Comparison of ENCODE assay signal across 35 cellular contexts in the genomic region with DNA sequence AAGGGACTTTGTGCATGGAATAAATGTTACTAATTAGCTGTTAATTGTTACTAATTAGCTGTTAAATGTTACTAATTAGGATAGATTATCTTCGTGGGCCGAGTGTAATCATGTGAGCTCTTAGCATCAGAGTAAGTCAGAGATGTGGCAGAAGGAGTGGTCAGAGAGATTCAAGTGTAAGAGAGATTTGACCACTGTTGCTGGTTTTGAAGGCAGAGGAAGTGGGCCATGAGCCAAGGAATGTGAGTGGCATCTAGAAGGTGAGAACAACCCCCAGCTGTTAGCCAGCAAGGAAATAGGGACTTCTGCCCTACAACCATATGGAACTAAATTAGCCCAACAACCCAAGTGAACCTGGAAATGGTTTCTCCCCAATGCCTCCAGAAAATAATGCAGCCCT. TPM values are rescaled to one million over a fixed set of nuclear protein-coding genes. Genes with fewer than 3 reads are reported as not detected.
DNase-seq lines count a peak whose midpoint lies in the region; FAIRE-seq and TF ChIP-seq lines count a peak whose summit lies in the region.
"Had no signal": no experiment of that assay in that cellular context is flagged by ENCODE, and none has a peak within 500 bp of the region (broad histone marks: within the 10 kb centered on the region; RNA-seq: fewer than 3 reads in every experiment).

No MANE protein-coding gene starts in this region.

- peaks cover 10% of the 10 kb centered on the region for H3K27me3 Mint-ChIP-seq in MCF 10A (ENCODE audit: insufficient read depth, unreplicated experiment)

- POLR2A ChIA-PET in MCF 10A (lab: Yijun Ruan, JAX) (no interaction called here), HEK293T (lab: Yijun Ruan, JAX) (no interaction called here)

- peaks cover 3% of the 10 kb centered on the region for H3K36me3 ChIP-seq in breast epithelium
- no peaks in the 10 kb centered on the region for H3K36me3 ChIP-seq in SJCRH30
- H3K36me3 ChIP-seq: HAP-1, left lung, neural progenitor cell, right atrium auricular region, vagina had no signal

- no peaks in the 10 kb centered on the region for H3K27me3 ChIP-seq in breast epithelium
- H3K27me3 ChIP-seq in SJCRH30, result no peaks in the 10 kb centered on the region
- H3K27me3 ChIP-seq: left lung, neural progenitor cell, right atrium auricular region, testis, vagina had no signal

- TF ChIP-seq CTCF in MCF 10A (IDR thresholded peaks at IDR 0.05; ENCODE audit: unreplicated experiment), result no peak
- TF ChIP-seq CTCF in breast epithelium (IDR thresholded peaks at IDR 0.05), result no peak
- TF ChIP-seq CTCF in fibroblast of pulmonary artery (IDR thresholded peaks at IDR 0.05; ENCODE audit: low read length, missing control alignments), result no peak

- no peaks in the 10 kb centered on the region for H3K36me3 Mint-ChIP-seq in MCF 10A (ENCODE audit: insufficient read depth, unreplicated experiment)
- H3K36me3 Mint-ChIP-seq: neural progenitor cell had no signal

- H3K4me3 ChIP-seq in breast epithelium, result no peak overlapping the region
- no peak overlapping the region for H3K4me3 ChIP-seq in SJCRH30
- no peak overlapping the region for H3K4me3 ChIP-seq in fibroblast of pulmonary artery (replicated peaks; ENCODE audit: low read depth, low read length)
- H3K4me3 ChIP-seq: HAP-1, left lung, neural progenitor cell, right atrium auricular region, testis, vagina had no signal

- H3K27ac Mint-ChIP-seq in MCF 10A (ENCODE audit: low read depth, unreplicated experiment), result no peak overlapping the region
- H3K27ac Mint-ChIP-seq: neural progenitor cell; stimulated activated naive CD8-positive, alpha-beta T cell treated with anti-CD3 and anti-CD28 coated beads, Interleukin-15, Interleukin-2, amounts not matched to agents 100 ng/mL and 50 ng/mL, for 24 hours; T-helper 1 cell treated with Interleukin-12 subunit alpha and Interleukin-12 subunit beta and Interleukin-4 antibody, amounts not matched to agents 30 μg/mL and 1 μg/mL, for 36 hours had no signal

- intact Hi-C loops in MCF 10A (cut with micrococcal nuclease), result no loop called here
- intact Hi-C loops in breast epithelium (cut with DNase I; ENCODE audit: low total_unique reads), result no loop called here

- DNase-seq in MCF 10A (ENCODE audit: unreplicated experiment) (peak; percentile 9), breast epithelium (ENCODE audit: low spot score in 2 of 2) (no peak), SJCRH30 (peak; percentile 41 to 52), fibroblast of pulmonary artery (ENCODE audit: low read depth) (peak; percentile 24), urothelium cell line (ENCODE audit: low spot score) (peak; percentile 39), COLO668 (lab: John Stamatoyannopoulos, UW; ENCODE audit: unreplicated experiment) (no peak), HEK293T (ENCODE audit: extremely low spot score) (no peak)
- no peak for DNase-seq in activated effector memory CD4-positive, alpha-beta T cell treated with Interleukin-2 at 50 U/mL for 16 hours
- DNase-seq: activated CD4-positive, alpha-beta T cell treated with anti-CD3 and anti-CD28 coated beads, Interleukin-2, amount 50 U/mL, for 1 hour; activated CD4-positive, CD25-positive, alpha-beta regulatory T cell; activated gamma-delta T cell treated with Interleukin-2 at 50 U/mL for 16 hours; activated T-cell treated with anti-CD3 and anti-CD28 coated beads, Interleukin-2, amount 50 U/mL, for 1 hour; cerebellar nuclear complex; glutamatergic neuron; IMR-90; left lung; mesenchymal stem cell; NCI-H1048; NCI-H2107; NCI-H446; NCI-H82; SK-N-SH; stimulated activated CD4-positive, alpha-beta T cell treated with anti-CD3 and anti-CD28 coated beads, Interleukin-2, amount 100 ng/mL, for 24 hours; stimulated activated CD8-positive, alpha-beta memory T cell treated with anti-CD3 and anti-CD28 coated beads, Interleukin-4, amount 100 ng/mL, for 48 hours; testis had no signal

- H3K27ac ChIP-seq in breast epithelium (no peak overlapping the region), SJCRH30 (no peak overlapping the region)
- H3K27ac ChIP-seq: left lung, neural progenitor cell, parathyroid adenoma, right atrium auricular region, testis, vagina had no signal

- CTCF ChIA-PET in MCF 10A (lab: Yijun Ruan, JAX), result interaction anchor here (0.6 to 1.9 kb wide), 4 partner anchors 140 to 451 kb away, joined by 3 to 6 read pairs (median 4); a partner anchor contains a TSS
- CTCF ChIA-PET in HEK293T (lab: Yijun Ruan, JAX), result interaction anchor here (0.6 kb wide), 1 partner anchor 312 kb away, joined by 3 read pairs; no protein-coding TSS in a partner anchor

- H3K9me3 ChIP-seq in breast epithelium (no peaks in the 10 kb centered on the region), SJCRH30 (replicated peaks) (0 out of 2 replicates have a peak, but pooled peaks cover 5% of the 10 kb centered on the region)
- H3K9me3 ChIP-seq: HAP-1, left lung, SK-N-SH, testis, vagina had no signal

- no peak for TF ChIP-seq POLR2A in breast epithelium (IDR thresholded peaks at IDR 0.05)

- peaks cover 8% of the 10 kb centered on the region for H3K9me3 Mint-ChIP-seq in MCF 10A (ENCODE audit: unreplicated experiment)

- no peak overlapping the region for H3K4me3 Mint-ChIP-seq in MCF 10A (ENCODE audit: unreplicated experiment)
- H3K4me3 Mint-ChIP-seq: neural progenitor cell; stimulated activated naive CD8-positive, alpha-beta T cell treated with anti-CD3 and anti-CD28 coated beads, Interleukin-15, Interleukin-2, amounts not matched to agents 100 ng/mL and 50 ng/mL, for 24 hours; T-helper 1 cell treated with Interleukin-12 subunit alpha and Interleukin-12 subunit beta and Interleukin-4 antibody, amounts not matched to agents 30 μg/mL and 1 μg/mL, for 36 hours had no signal

- H3K4me1 ChIP-seq in breast epithelium (no peaks in the 10 kb centered on the region), SJCRH30 (no peaks in the 10 kb centered on the region)
- H3K4me1 ChIP-seq: HAP-1, left lung, neural progenitor cell, parathyroid adenoma, right atrium auricular region, testis, vagina had no signal

- no peaks in the 10 kb centered on the region for H3K4me1 Mint-ChIP-seq in MCF 10A (ENCODE audit: insufficient read depth, unreplicated experiment)
- H3K4me1 Mint-ChIP-seq: neural progenitor cell had no signal

- peak; percentile 5 for FAIRE-seq in urothelium cell line (lab: Jason Lieb, UNC)
- FAIRE-seq: A204.1, GM12891, TTC549 had no signal

- BruUV-seq in MCF 10A (replicated peaks; lab: Mats Ljungman, UMichigan), result no TSS peak

TF ChIP-seq in HEK293T, 16 proteins besides CTCF, POLR2A, EP300 and RAD21:
- TF ChIP-seq ZNF384 (IDR thresholded peaks at IDR 0.05), result no peak
- no peak for TF ChIP-seq CTBP1 (IDR thresholded peaks at IDR 0.05; ENCODE audit: borderline replicate concordance)
- TF ChIP-seq, protein P1, sequence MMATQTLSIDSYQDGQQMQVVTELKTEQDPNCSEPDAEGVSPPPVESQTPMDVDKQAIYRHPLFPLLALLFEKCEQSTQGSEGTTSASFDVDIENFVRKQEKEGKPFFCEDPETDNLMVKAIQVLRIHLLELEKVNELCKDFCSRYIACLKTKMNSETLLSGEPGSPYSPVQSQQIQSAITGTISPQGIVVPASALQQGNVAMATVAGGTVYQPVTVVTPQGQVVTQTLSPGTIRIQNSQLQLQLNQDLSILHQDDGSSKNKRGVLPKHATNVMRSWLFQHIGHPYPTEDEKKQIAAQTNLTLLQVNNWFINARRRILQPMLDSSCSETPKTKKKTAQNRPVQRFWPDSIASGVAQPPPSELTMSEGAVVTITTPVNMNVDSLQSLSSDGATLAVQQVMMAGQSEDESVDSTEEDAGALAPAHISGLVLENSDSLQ (IDR thresholded peaks at IDR 0.05), result no peak
- no peak for TF ChIP-seq ARNT (IDR thresholded peaks at IDR 0.05)
- no peak for TF ChIP-seq LEF1 (IDR thresholded peaks at IDR 0.05; ENCODE audit: borderline replicate concordance)
- no peak for TF ChIP-seq FOXK2 (IDR thresholded peaks at IDR 0.05)
- no peak for TF ChIP-seq L3MBTL2 (conservative IDR thresholded peaks at IDR 0.05)
- no peak for TF ChIP-seq FOXA1 (IDR thresholded peaks at IDR 0.05)
- no peak for TF ChIP-seq ELF4 (IDR thresholded peaks at IDR 0.05)
- TF ChIP-seq HDGF (IDR thresholded peaks at IDR 0.05; ENCODE audit: borderline replicate concordance), result no peak
TF ChIP-seq in HEK293T: peak in this region for 0.

RNA-seq across cellular contexts. Expression of a gene that starts 28.2 kb away (rescaled TPM):
- total RNA-seq in MCF 10A (2022), result not detected in 2 replicates
- total RNA-seq in breast epithelium, result not detected
- total RNA-seq in SJCRH30 (2014; rRNA removed; shearing (Covaris generic)), result 0.08 TPM in 1 of 2 replicates, not detected in the other
- total RNA-seq: IMR-90, left lung, right atrium auricular region, testis, vagina had no signal

RNA-seq across cellular contexts. Expression of a gene that starts 46.3 kb away (rescaled TPM):
- total RNA-seq in MCF 10A (2022) (0.39 and 0.42 TPM in 2 replicates), breast epithelium (1 to 10 TPM in 2 of 3 donors, under 1 TPM in 1; 0.16 to 2.3 (median 1.6) TPM)
- total RNA-seq in SJCRH30 (2014; rRNA removed; shearing (Covaris generic)), result 0.04 TPM in 1 of 2 replicates, not detected in the other

Comparison
In these comparisons a context has a peak if more than half of its experiments do, and no peak if none do; other contexts are left out.
1. DNase-seq: peak in MCF 10A (single experiment), SJCRH30 (2 of 2), fibroblast of pulmonary artery (single experiment) and urothelium cell line (single experiment); none in breast epithelium (0 of 2), activated effector memory CD4-positive, alpha-beta T cell treated with Interleukin-2 at 50 U/mL for 16 hours (single experiment), COLO668 (single experiment) and HEK293T (single experiment).